In genomic region chr1:58932820-58933598, GRCh38 we compare ENCODE assay signal across 9 cellular contexts.
DNase-seq lines count a peak whose midpoint lies in the region; ATAC-seq and TF ChIP-seq lines count a peak whose summit lies in the region.
"Had no signal": no experiment of that assay in that cellular context is flagged by ENCODE, and none has a peak within 500 bp of the region (broad histone marks: within the 10 kb centered on the region; RNA-seq: fewer than 3 reads in every experiment).

No MANE protein-coding gene starts in this region.

- no peak overlapping the region for H4K8ac ChIP-seq in H9 (replicated peaks; ENCODE audit: insufficient read length, low read depth, low read length)

- no peak overlapping the region for H2BK5ac ChIP-seq in H9 (ENCODE audit: insufficient read length, low read length)

- no peak overlapping the region for H2BK12ac ChIP-seq in H9 (ENCODE audit: insufficient read length, low read depth, low read length)

- no peak overlapping the region for H4K91ac ChIP-seq in H9 (ENCODE audit: insufficient read length, low read depth, low read length)

- no peaks in the 10 kb centered on the region for H4K20me1 ChIP-seq in H9 (ENCODE audit: control insufficient read depth, insufficient read depth, insufficient read length)

- no peak overlapping the region for H3K4ac ChIP-seq in H9 (ENCODE audit: low read depth, low read length)

- no peak overlapping the region for H3K23ac ChIP-seq in H9 (ENCODE audit: insufficient read length, low read depth, low read length)

- H2BK120ac ChIP-seq in H9 (ENCODE audit: low read depth, low read length, poor library complexity, severe bottlenecking), result no peak overlapping the region

- H3K4me1 Mint-ChIP-seq in stimulated activated effector memory CD8-positive, alpha-beta T cell treated with anti-CD3 and anti-CD28 coated beads, Interleukin-12 subunit alpha, Interleukin-12 subunit beta, amount 100 ng/mL, for 72 hours, result peaks cover 38% of the 10 kb centered on the region
- H3K4me1 Mint-ChIP-seq in H9, result peaks cover 8 to 13% of the 10 kb centered on the region in 2 experiments

- no peak overlapping the region for H3K14ac ChIP-seq in H9 (ENCODE audit: insufficient read depth, low read length)

- WGBS in H9 (ENCODE audit: extremely low coverage, insufficient read length, low lambda C conversion rate), result no CpG with 5 or more reads among the region's 4 CpGs

- no peaks in the 10 kb centered on the region for H3K79me1 ChIP-seq in H9 (ENCODE audit: insufficient read depth, low read depth, low read length, poor library complexity, severe bottlenecking)

- H3K27ac Mint-ChIP-seq in stimulated activated effector memory CD8-positive, alpha-beta T cell treated with anti-CD3 and anti-CD28 coated beads, Interleukin-12 subunit alpha, Interleukin-12 subunit beta, amount 100 ng/mL, for 72 hours, result peak overlapping the region; percentile 70
- no peak overlapping the region for H3K27ac Mint-ChIP-seq in H9

- peak; percentile 79 for ATAC-seq in foreskin keratinocyte
- ATAC-seq in stimulated activated effector memory CD8-positive, alpha-beta T cell treated with anti-CD3 and anti-CD28 coated beads, Interleukin-12 subunit alpha, Interleukin-12 subunit beta, amount 100 ng/mL, for 72 hours, result peak; percentile 49

- no peak overlapping the region for H4K5ac ChIP-seq in H9 (ENCODE audit: insufficient read length, low read depth, low read length)

- no peak overlapping the region for H2BK15ac ChIP-seq in H9 (ENCODE audit: low read depth, low read length)

- peaks cover 2% of the 10 kb centered on the region; the same call in 1 of the 2 replicates for H3K27me3 Mint-ChIP-seq in H9 (ENCODE audit: low read depth)

- no peak overlapping the region for H3K9ac ChIP-seq in H9 (ENCODE audit: extremely low read depth, insufficient read length, low read length)

- no peaks in the 10 kb centered on the region for H3K27me3 ChIP-seq in foreskin keratinocyte
- no peaks in the 10 kb centered on the region for H3K27me3 ChIP-seq in H9 (ENCODE audit: insufficient read depth, low read length)

- H3T11ph ChIP-seq in H9 (ENCODE audit: low read length), result no peak overlapping the region

- no peak overlapping the region for H3K4me3 Mint-ChIP-seq in stimulated activated effector memory CD8-positive, alpha-beta T cell treated with anti-CD3 and anti-CD28 coated beads, Interleukin-12 subunit alpha, Interleukin-12 subunit beta, amount 100 ng/mL, for 72 hours
- no peak overlapping the region for H3K4me3 Mint-ChIP-seq in H9

- H3K27ac ChIP-seq in foreskin keratinocyte, result peak overlapping the region; percentile 68
- H3K27ac ChIP-seq in H9 (ENCODE audit: insufficient read length, low read depth, low read length), result no peak overlapping the region
- H3K27ac ChIP-seq: 22Rv1 had no signal

- peaks cover 50% of the 10 kb centered on the region for H3K4me1 ChIP-seq in foreskin keratinocyte
- H3K4me1 ChIP-seq in H9 (ENCODE audit: insufficient read depth, low read length), result no peaks in the 10 kb centered on the region; the same call in 1 of the 2 replicates

- H3K4me2 ChIP-seq in H9 (ENCODE audit: insufficient read depth, insufficient read length, low read length), result no peak overlapping the region

- H3K9me3 Mint-ChIP-seq in stimulated activated effector memory CD8-positive, alpha-beta T cell treated with anti-CD3 and anti-CD28 coated beads, Interleukin-12 subunit alpha, Interleukin-12 subunit beta, amount 100 ng/mL, for 72 hours, result no peaks in the 10 kb centered on the region
- H3K9me3 Mint-ChIP-seq in H9, result no peaks in the 10 kb centered on the region

- no peak overlapping the region for H2AK5ac ChIP-seq in H9 (ENCODE audit: insufficient read length, low read length)

- H3K56ac ChIP-seq in H9 (ENCODE audit: insufficient read length, low read depth, low read length), result no peak overlapping the region

- no peak overlapping the region for H2BK20ac ChIP-seq in H9 (ENCODE audit: low read depth, low read length, poor library complexity, severe bottlenecking)

- H3K18ac ChIP-seq in H9 (ENCODE audit: insufficient read length, low read depth, low read length), result no peak overlapping the region

- no peaks in the 10 kb centered on the region for H3K79me2 ChIP-seq in H9 (ENCODE audit: insufficient read depth, low read length)

- no peaks in the 10 kb centered on the region for H3K36me3 Mint-ChIP-seq in stimulated activated effector memory CD8-positive, alpha-beta T cell treated with anti-CD3 and anti-CD28 coated beads, Interleukin-12 subunit alpha, Interleukin-12 subunit beta, amount 100 ng/mL, for 72 hours
- H3K36me3 Mint-ChIP-seq in H9 (ENCODE audit: insufficient read depth in 1 of 3, low read depth in 3 of 3), result no peaks in the 10 kb centered on the region

- TF ChIP-seq CTCF in foreskin keratinocyte (conservative IDR thresholded peaks at IDR 0.05), result no peak
- no peak for TF ChIP-seq CTCF in H9 (conservative IDR thresholded peaks at IDR 0.05)

- H3K9me3 ChIP-seq in H9 (ENCODE audit: control insufficient read depth, low read depth, low read length), result no peaks in the 10 kb centered on the region

- no peaks in the 10 kb centered on the region for H3K23me2 ChIP-seq in H9 (ENCODE audit: insufficient read length, low read depth, low read length, poor library complexity, severe bottlenecking)

- H2AFZ ChIP-seq in H9 (ENCODE audit: low read length), result no peak overlapping the region

- DNase-seq in DMS 273 (lab: John Stamatoyannopoulos, UW; ENCODE audit: unreplicated experiment), result peak; percentile 58
- no peak for DNase-seq in DMS 273 treated with DMSO at 0.1 percent for 48 hours (lab: John Stamatoyannopoulos, UW)
- peak; percentile 92 to 93 for DNase-seq in SHP77 (lab: John Stamatoyannopoulos, UW)
- DNase-seq in foreskin keratinocyte, result peak; percentile 93 to 97
- DNase-seq in stimulated activated effector memory CD8-positive, alpha-beta T cell treated with anti-CD3 and anti-CD28 coated beads, Interleukin-12 subunit alpha, Interleukin-12 subunit beta, amount 100 ng/mL, for 72 hours (ENCODE audit: low spot score in 2 of 2), result no peak
- DNase-seq in NCI-H2227 treated with DMSO at 0.1 percent for 48 hours (lab: John Stamatoyannopoulos, UW), result no peak
- no peak for DNase-seq in H9
- DNase-seq in epidermal melanocyte (ENCODE audit: insufficient read length, low spot score), result no peak

Comparison
In these comparisons a context has a peak if more than half of its experiments do, and no peak if none do; other contexts are left out.
1. DNase-seq: peak in DMS 273 (single experiment), SHP77 (2 of 2) and foreskin keratinocyte (2 of 2); none in DMS 273 treated with DMSO at 0.1 percent for 48 hours (single experiment), stimulated activated effector memory CD8-positive, alpha-beta T cell treated with anti-CD3 and anti-CD28 coated beads, Interleukin-12 subunit alpha, Interleukin-12 subunit beta, amount 100 ng/mL, for 72 hours (0 of 2), NCI-H2227 treated with DMSO at 0.1 percent for 48 hours (single experiment), H9 (single experiment) and epidermal melanocyte (single experiment).